In the genomic region with DNA sequence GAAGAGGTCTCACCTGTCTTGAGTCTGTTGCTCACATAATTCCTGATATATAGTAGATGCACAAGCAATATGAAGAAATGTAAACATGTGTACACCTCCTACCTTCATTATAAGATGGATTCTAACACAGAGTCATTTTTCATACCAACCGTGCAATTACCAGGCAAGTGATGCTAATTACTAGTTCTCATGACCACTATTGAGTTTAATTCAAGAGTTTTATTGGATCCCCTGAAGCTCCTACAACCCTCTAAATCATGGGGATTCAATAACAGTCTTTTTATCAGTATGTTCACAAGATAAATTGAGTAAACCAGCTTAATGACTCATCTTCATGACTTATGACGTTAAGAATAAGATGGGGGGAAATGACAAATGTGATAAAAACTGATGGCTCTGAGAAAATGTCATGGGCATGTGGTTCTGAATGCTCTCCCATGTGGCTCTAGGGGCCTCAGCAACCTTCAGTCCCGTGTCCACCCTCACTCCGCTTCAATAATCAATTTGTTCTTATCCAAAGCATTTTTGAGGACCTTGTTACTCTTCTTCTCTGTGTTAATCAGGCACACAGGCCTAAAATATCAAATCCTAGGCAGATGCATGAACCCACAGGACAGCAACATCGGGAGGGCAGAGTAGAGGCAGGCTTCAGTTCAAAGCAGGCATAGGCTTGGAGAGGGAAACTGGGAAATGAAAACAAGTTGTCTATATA, we compare ENCODE assay signal across 21 cellular contexts. TPM values are rescaled to one million over a fixed set of nuclear protein-coding genes. Genes with fewer than 3 reads are reported as not detected.
DNase-seq lines count a peak whose midpoint lies in the region; ATAC-seq, FAIRE-seq and TF ChIP-seq lines count a peak whose summit lies in the region.
"Had no signal": no experiment of that assay in that cellular context is flagged by ENCODE, and none has a peak within 500 bp of the region (broad histone marks: within the 10 kb centered on the region; RNA-seq: fewer than 3 reads in every experiment).

No MANE protein-coding gene starts in this region.

- H3K9ac ChIP-seq in HepG2 (ENCODE audit: insufficient read depth, low read depth, low read length) (no peak overlapping the region), IMR-90 (ENCODE audit: low read depth, low read length) (no peak overlapping the region)
- H3K9ac ChIP-seq: BLaER1 had no signal

- no peak for ATAC-seq in HepG2
- no peak for ATAC-seq in right lobe of liver
- ATAC-seq in IMR-90 (ENCODE audit: low read depth), result no peak

- no peaks in the 10 kb centered on the region for H4K20me1 ChIP-seq in HepG2 (ENCODE audit: insufficient read depth, low read length)
- no peaks in the 10 kb centered on the region for H4K20me1 ChIP-seq in IMR-90 (ENCODE audit: insufficient read depth, low read length)
- H4K20me1 ChIP-seq in OCI-LY7 (ENCODE audit: insufficient read depth, low read length), result no peaks in the 10 kb centered on the region
- H4K20me1 ChIP-seq: BLaER1 had no signal

- FAIRE-seq in HepG2 (lab: Jason Lieb, UNC) (no peak), HTR-8/SVneo (lab: Jason Lieb, UNC) (no peak)
- FAIRE-seq: G401.6 had no signal

- no peak overlapping the region for H2BK5ac ChIP-seq in IMR-90 (ENCODE audit: low read depth, low read length, poor library complexity, severe bottlenecking)

- H3K4me3 ChIP-seq in HepG2 (replicated peaks in 1 of 3; ENCODE audit: insufficient read depth in 1 of 3, low read depth in 2 of 3, low read length in 3 of 3), result no peak overlapping the region
- no peak overlapping the region for H3K4me3 ChIP-seq in right lobe of liver
- no peak overlapping the region for H3K4me3 ChIP-seq in IMR-90 (ENCODE audit: insufficient read depth, low read depth, low read length)
- no peak overlapping the region for H3K4me3 ChIP-seq in fibroblast of mammary gland (ENCODE audit: control insufficient read depth, low read depth, low read length)
- H3K4me3 ChIP-seq in OCI-LY7 (ENCODE audit: low read depth, low read length, poor library complexity, severe bottlenecking), result no peak overlapping the region
- H3K4me3 ChIP-seq: BLaER1, GM23338, PC-9 had no signal

- H3K14ac ChIP-seq in IMR-90 (replicated peaks; ENCODE audit: low read depth, low read length), result no peak overlapping the region

- CTCF ChIA-PET in HepG2 (lab: Yijun Ruan, JAX; ENCODE audit: low intra/inter-chr PET ratio, low total read pairs) (interaction anchor here (1.2 to 2.9 kb wide), 5 partner anchors 112 to 205 kb away, joined by 3 to 30 read pairs (median 11); no protein-coding TSS in a partner anchor), IMR-90 (lab: Yijun Ruan, JAX) (interaction anchor here (0.5 to 2.4 kb wide), 7 partner anchors 9 to 202 kb away, joined by 3 to 14 read pairs (median 6); no protein-coding TSS in a partner anchor), OCI-LY7 (lab: Charles Lee; ENCODE audit: unreplicated experiment) (interaction anchor here (0.6 kb wide), 1 partner anchor 15 kb away, joined by 3 read pairs; no protein-coding TSS in a partner anchor)

- H2AK9ac ChIP-seq in IMR-90 (replicated peaks; ENCODE audit: low read depth, low read length, poor library complexity), result no peak overlapping the region

- H3K27me3 ChIP-seq in HepG2 (ENCODE audit: control insufficient read depth in 1 of 2, insufficient read depth in 2 of 2, low read length in 2 of 2) (peaks cover 0 to 29% of the 10 kb centered on the region in 2 experiments; a peak in 3 of 5 replicates), right lobe of liver (no peaks in the 10 kb centered on the region), IMR-90 (ENCODE audit: control insufficient read depth, insufficient read depth, low read length) (peaks cover 53% of the 10 kb centered on the region)

- POLR2A ChIA-PET in HepG2 (lab: Yijun Ruan, JAX), result interaction anchor here (1.1 to 1.5 kb wide), 2 partner anchors 119 to 199 kb away, joined by 3 to 5 read pairs; no protein-coding TSS in a partner anchor
- POLR2A ChIA-PET in IMR-90 (lab: Charles Lee; ENCODE audit: unreplicated experiment), result no interaction called here
- POLR2A ChIA-PET in OCI-LY7 (lab: Charles Lee), result interaction anchor here (0.8 kb wide), 1 partner anchor 283 kb away, joined by 3 read pairs; no protein-coding TSS in a partner anchor

- H2BK20ac ChIP-seq in IMR-90 (ENCODE audit: low read depth, low read length), result no peak overlapping the region

- dilution Hi-C loops in IMR-90 (cut with HindIII; ENCODE audit: low sequenced_read_pairs, unreplicated experiment), result no loop called here

- BruUV-seq in HepG2 (replicated peaks; lab: Mats Ljungman, UMichigan), result no TSS peak
- BruUV-seq in IMR-90 (replicated peaks; lab: Mats Ljungman, UMichigan), result no TSS peak
- BruUV-seq in OCI-LY7 (replicated peaks; lab: Mats Ljungman, UMichigan), result no TSS peak

- DNase-seq in HepG2 (ENCODE audit: low spot score) (no peak), right lobe of liver (no peak), IMR-90 (no peak), fibroblast of mammary gland (ENCODE audit: low read depth) (peak; percentile 3), OCI-LY7 (ENCODE audit: low spot score) (no peak), NK-92 (lab: John Stamatoyannopoulos, UW; ENCODE audit: unreplicated experiment) (no peak), DMS79 (lab: John Stamatoyannopoulos, UW) (no peak), HTR-8/SVneo (ENCODE audit: insufficient read length, low spot score) (no peak)
- DNase-seq: Calu3; CD4-positive, alpha-beta memory T cell; NCI-H1436; NCI-H2029 treated with DMSO at 0.1 percent for 48 hours; NCI-H2171; NCI-H526; PC-9; SIG-M5 had no signal

- no peak overlapping the region for H3K18ac ChIP-seq in IMR-90 (ENCODE audit: low read depth, low read length)

- H2AFZ ChIP-seq in HepG2 (ENCODE audit: low read length), result no peak overlapping the region
- no peak overlapping the region for H2AFZ ChIP-seq in IMR-90 (replicated peaks; ENCODE audit: low read length, poor library complexity)
- no peak overlapping the region for H2AFZ ChIP-seq in OCI-LY7 (ENCODE audit: low read length)
- H2AFZ ChIP-seq: PC-9 had no signal

- no peak overlapping the region for H3K4me2 ChIP-seq in HepG2 (ENCODE audit: low read depth, low read length)
- no peak overlapping the region for H3K4me2 ChIP-seq in IMR-90 (ENCODE audit: low read depth, low read length)
- H3K4me2 ChIP-seq in OCI-LY7 (ENCODE audit: low read length), result no peak overlapping the region
- H3K4me2 ChIP-seq: BLaER1, PC-9 had no signal

- TF ChIP-seq EP300 in HepG2 (IDR thresholded peaks at IDR 0.05; ENCODE audit: low read depth in 2 of 2, low read length in 2 of 2) (no peak), HepG2 (CRISPR knock-in tag; IDR thresholded peaks at IDR 0.05; ENCODE audit: borderline replicate concordance) (no peak)

- in situ Hi-C loops in HepG2 (cut with HindIII; ENCODE audit: extremely low pct_ligation_motif_present, low pct_unique_long_range_greater_than_20kb) (loop anchor here (5.0 kb wide), 1 partner anchor 198 kb away; no protein-coding TSS in a partner anchor), IMR-90 (cut with MboI; ENCODE audit: low sequenced_read_pairs) (loop anchor here (5.0 kb wide), 1 partner anchor 198 kb away; no protein-coding TSS in a partner anchor)

- H3K79me2 ChIP-seq in HepG2 (ENCODE audit: insufficient read depth, low read length), result no peaks in the 10 kb centered on the region
- no peaks in the 10 kb centered on the region for H3K79me2 ChIP-seq in OCI-LY7 (ENCODE audit: insufficient read depth, low read depth, low read length)

- no peak overlapping the region for H3K23ac ChIP-seq in IMR-90 (ENCODE audit: low read depth, low read length)

- TF ChIP-seq RAD21 in HepG2 (CRISPR knock-in tag; IDR thresholded peaks at IDR 0.05) (no peak), IMR-90 (IDR thresholded peaks at IDR 0.05; ENCODE audit: low read length) (no peak)

- no peak overlapping the region for H3K56ac ChIP-seq in IMR-90 (ENCODE audit: extremely low read depth, insufficient read depth, low read length)

- H3K36me3 ChIP-seq in HepG2 (replicated peaks in 1 of 2; ENCODE audit: control insufficient read depth in 1 of 2, insufficient read depth in 2 of 2, low read length in 2 of 2) (no peaks in the 10 kb centered on the region), right lobe of liver (no peaks in the 10 kb centered on the region), IMR-90 (ENCODE audit: control insufficient read depth, insufficient read depth, low read length) (no peaks in the 10 kb centered on the region), OCI-LY7 (ENCODE audit: insufficient read depth, low read length) (no peaks in the 10 kb centered on the region)
- H3K36me3 ChIP-seq: BLaER1 had no signal

- no peaks in the 10 kb centered on the region for H3K79me1 ChIP-seq in IMR-90 (ENCODE audit: low read depth in 1 of 2, low read length in 2 of 2)

- H3K4me1 ChIP-seq in HepG2 (ENCODE audit: insufficient read depth, low read length), result 0 out of 2 replicates have a peak, but pooled peaks cover 9% of the 10 kb centered on the region
- no peaks in the 10 kb centered on the region for H3K4me1 ChIP-seq in right lobe of liver
- no peaks in the 10 kb centered on the region for H3K4me1 ChIP-seq in IMR-90 (ENCODE audit: control insufficient read depth, insufficient read depth, low read length)
- H3K4me1 ChIP-seq in OCI-LY7 (ENCODE audit: insufficient read depth, low read length, poor library complexity, severe bottlenecking), result no peaks in the 10 kb centered on the region

- H4K5ac ChIP-seq in IMR-90 (ENCODE audit: low read depth, low read length), result no peak overlapping the region

- intact Hi-C loops in HepG2 (cut with micrococcal nuclease; ENCODE audit: unreplicated experiment), result loop anchor here (2.0 to 5.0 kb wide), 2 partner anchors 111 to 128 kb away; no protein-coding TSS in a partner anchor
- intact Hi-C loops in right lobe of liver (cut with DNase I), result loop anchor here in 1 of 2 donors (10.0 kb wide), 2 partner anchors 105 to 205 kb away; no protein-coding TSS in a partner anchor
- intact Hi-C loops in IMR-90 (cut with micrococcal nuclease), result no loop called here
- intact Hi-C loops in OCI-LY7 (cut with micrococcal nuclease; ENCODE audit: unreplicated experiment), result loop anchor here (2.0 to 5.0 kb wide), 3 partner anchors 128 to 353 kb away; no protein-coding TSS in a partner anchor

- no peak overlapping the region for H2BK120ac ChIP-seq in IMR-90 (ENCODE audit: low read depth, low read length)

- TF ChIP-seq POLR2A in HepG2 (IDR thresholded peaks at IDR 0.05; ENCODE audit: insufficient read depth in 1 of 2, low read depth in 2 of 2, low read length in 2 of 2), result no peak
- TF ChIP-seq POLR2A in right lobe of liver (IDR thresholded peaks at IDR 0.05), result no peak
- no peak for TF ChIP-seq POLR2A in IMR-90 (IDR thresholded peaks at IDR 0.05; ENCODE audit: low read depth, low read length)

- H2BK15ac ChIP-seq in IMR-90 (ENCODE audit: low read depth, low read length), result no peak overlapping the region

- H2AK5ac ChIP-seq in IMR-90 (ENCODE audit: low read depth, low read length), result no peak overlapping the region

- no peaks in the 10 kb centered on the region for H3K9me1 ChIP-seq in IMR-90 (ENCODE audit: insufficient read depth, low read length)

- no peak for TF ChIP-seq CTCF in HepG2 (CRISPR knock-in tag; IDR thresholded peaks at IDR 0.05)
- TF ChIP-seq CTCF in right lobe of liver (IDR thresholded peaks at IDR 0.05), result no peak
- TF ChIP-seq CTCF in IMR-90 (conservative IDR thresholded peaks at IDR 0.05; ENCODE audit: low read depth, low read length), result no peak
- no peak for TF ChIP-seq CTCF in fibroblast of mammary gland (conservative IDR thresholded peaks at IDR 0.05; ENCODE audit: control insufficient read depth, insufficient read depth, low read depth, low read length)
- no peak for TF ChIP-seq CTCF in OCI-LY7 (conservative IDR thresholded peaks at IDR 0.05; ENCODE audit: low read length)

- no peak overlapping the region for H4K8ac ChIP-seq in IMR-90 (ENCODE audit: low read depth in 2 of 2, low read length in 2 of 2)

- WGBS in HepG2 (ENCODE audit: low lambda C conversion rate), result 36% methylated on average over 5 of the region's 5 CpGs
- WGBS in right lobe of liver (ENCODE audit: insufficient coverage, low coverage, low lambda C conversion rate, missing lambda C conversion rate), result 77% methylated on average over 5 of the region's 5 CpGs
- WGBS in IMR-90 (ENCODE audit: extremely low coverage in 2 of 2, insufficient read length in 1 of 2), 2 experiments, result 75% methylated on average over 2 of the region's 5 CpGs; no CpG with 5 or more reads in 1 of the 2 experiments

- no peak overlapping the region for H3K4ac ChIP-seq in IMR-90 (ENCODE audit: low read depth, low read length)

- H3K9me3 ChIP-seq in HepG2 (ENCODE audit: low read length) (no peaks in the 10 kb centered on the region), right lobe of liver (no peaks in the 10 kb centered on the region), IMR-90 (ENCODE audit: control insufficient read depth, insufficient read depth, low read length) (no peaks in the 10 kb centered on the region), OCI-LY7 (ENCODE audit: low read length) (no peaks in the 10 kb centered on the region)
- H3K9me3 ChIP-seq: BLaER1 had no signal

- no peak overlapping the region for H4K91ac ChIP-seq in IMR-90 (ENCODE audit: insufficient read depth, low read depth, low read length)

- no peak overlapping the region for H3K27ac ChIP-seq in HepG2 (ENCODE audit: extremely low read length, insufficient read depth, low read length)
- H3K27ac ChIP-seq in right lobe of liver, result no peak overlapping the region
- no peak overlapping the region for H3K27ac ChIP-seq in IMR-90 (ENCODE audit: insufficient read depth, low read length)
- H3K27ac ChIP-seq in OCI-LY7 (ENCODE audit: low read depth, low read length, poor library complexity, severe bottlenecking), result no peak overlapping the region
- H3K27ac ChIP-seq: BLaER1, PC-9, RWPE1 had no signal

- H3K9me2 ChIP-seq in OCI-LY7 (ENCODE audit: insufficient read depth, low read length), result no peaks in the 10 kb centered on the region

RNA-seq across cellular contexts. Expression of a gene that starts 42.8 kb away (rescaled TPM):
- not detected in 2 replicates for total RNA-seq in HepG2 (2016; rRNA removed; fragmentation: Illumina TruSeq; extraction: Trizol)
- total RNA-seq in HepG2 (2016; cell fraction: cytosol; rRNA removed; fragmentation: Illumina TruSeq; extraction: Trizol; ENCODE audit: low read depth), result not detected in 2 replicates
- total RNA-seq in HepG2 (2016; cell fraction: insoluble cytoplasmic fraction; rRNA removed; fragmentation: Illumina TruSeq; extraction: Trizol), result not detected in 2 replicates
- total RNA-seq in HepG2 (2016; cell fraction: membrane; rRNA removed; fragmentation: Illumina TruSeq; extraction: Trizol), result not detected in 2 replicates
- total RNA-seq in HepG2 (2016; cell fraction: nucleus; rRNA removed; fragmentation: Illumina TruSeq; extraction: Trizol), result not detected in 2 replicates
- polyA plus RNA-seq in HepG2 (2011; rRNA removed), result not detected in 2 replicates
- polyA plus RNA-seq in HepG2 (2011; cell fraction: cytosol; rRNA removed), result not detected in 2 replicates
- polyA plus RNA-seq in HepG2 (2011; cell fraction: nucleus; rRNA removed), result not detected in 2 replicates
- not detected in 2 replicates for polyA plus RNA-seq in HepG2 (2012)
- not detected in 2 replicates for polyA plus RNA-seq in HepG2 (2016; cell fraction: cytosol; fragmentation: Illumina TruSeq; extraction: Trizol; ENCODE audit: low read depth)
- not detected in 2 replicates for polyA plus RNA-seq in HepG2 (2016; cell fraction: insoluble cytoplasmic fraction; fragmentation: Illumina TruSeq; extraction: Trizol; ENCODE audit: low read depth)
- polyA plus RNA-seq in HepG2 (2016; cell fraction: membrane; fragmentation: Illumina TruSeq; extraction: Trizol; ENCODE audit: low read depth), result not detected in 2 replicates
- polyA plus RNA-seq in HepG2 (2016; cell fraction: nucleus; fragmentation: Illumina TruSeq; extraction: Trizol; ENCODE audit: insufficient read depth, low read depth), result not detected in 2 replicates
- not detected in 2 replicates for polyA minus RNA-seq in HepG2 (2011; rRNA and poly(A)+ RNA removed; ENCODE audit: low replicate concordance)
- polyA minus RNA-seq in HepG2 (2011; cell fraction: cytosol; rRNA and poly(A)+ RNA removed), result not detected in 2 replicates
- polyA minus RNA-seq in HepG2 (2011; cell fraction: nucleus; rRNA and poly(A)+ RNA removed), result not detected in 2 replicates
- not detected for total RNA-seq in right lobe of liver
- total RNA-seq in IMR-90 (2012; rRNA removed), result not detected in 2 replicates
- polyA plus RNA-seq in IMR-90 (2012; rRNA removed), result not detected in 2 replicates
- not detected in 2 replicates for polyA plus RNA-seq in IMR-90 (2012; cell fraction: cytosol; rRNA removed)
- polyA plus RNA-seq in IMR-90 (2012; cell fraction: nucleus; rRNA removed; ENCODE audit: low replicate concordance), result not detected in 2 replicates
- not detected in 2 replicates for total RNA-seq in OCI-LY7 (2014; rRNA removed; shearing (Covaris generic))
- total RNA-seq in OCI-LY7 (2022), result not detected in 2 replicates
- total RNA-seq: Calu3; CD4-positive, alpha-beta memory T cell; GM23338; M059J; PC-9 had no signal
- polyA plus RNA-seq: CD4-positive, alpha-beta memory T cell; GM23338 had no signal

RNA-seq across cellular contexts. Expression of a gene that starts 43.4 kb away (rescaled TPM):
- total RNA-seq in HepG2 (2016; rRNA removed; fragmentation: Illumina TruSeq; extraction: Trizol) (not detected in 2 replicates), right lobe of liver (not detected), IMR-90 (2012; rRNA removed) (not detected in 2 replicates), OCI-LY7 (2022) (not detected in 2 replicates)
- not detected in 2 replicates for total RNA-seq in HepG2 (2016; cell fraction: cytosol; rRNA removed; fragmentation: Illumina TruSeq; extraction: Trizol; ENCODE audit: low read depth)
- total RNA-seq in HepG2 (2016; cell fraction: insoluble cytoplasmic fraction; rRNA removed; fragmentation: Illumina TruSeq; extraction: Trizol), result not detected in 2 replicates
- not detected in 2 replicates for total RNA-seq in HepG2 (2016; cell fraction: membrane; rRNA removed; fragmentation: Illumina TruSeq; extraction: Trizol)
- total RNA-seq in HepG2 (2016; cell fraction: nucleus; rRNA removed; fragmentation: Illumina TruSeq; extraction: Trizol), result not detected in 2 replicates
- polyA plus RNA-seq in HepG2 (2011; rRNA removed) (not detected in 2 replicates), IMR-90 (2012; rRNA removed) (not detected in 2 replicates)
- not detected in 2 replicates for polyA plus RNA-seq in HepG2 (2011; cell fraction: cytosol; rRNA removed)
- not detected in 2 replicates for polyA plus RNA-seq in HepG2 (2011; cell fraction: nucleus; rRNA removed)
- polyA plus RNA-seq in HepG2 (2012), result not detected in 2 replicates
- not detected in 2 replicates for polyA plus RNA-seq in HepG2 (2016; cell fraction: cytosol; fragmentation: Illumina TruSeq; extraction: Trizol; ENCODE audit: low read depth)
- polyA plus RNA-seq in HepG2 (2016; cell fraction: insoluble cytoplasmic fraction; fragmentation: Illumina TruSeq; extraction: Trizol; ENCODE audit: low read depth), result not detected in 2 replicates
- polyA plus RNA-seq in HepG2 (2016; cell fraction: membrane; fragmentation: Illumina TruSeq; extraction: Trizol; ENCODE audit: low read depth), result not detected in 2 replicates
- polyA plus RNA-seq in HepG2 (2016; cell fraction: nucleus; fragmentation: Illumina TruSeq; extraction: Trizol; ENCODE audit: insufficient read depth, low read depth), result not detected in 2 replicates
- not detected in 2 replicates for polyA minus RNA-seq in HepG2 (2011; rRNA and poly(A)+ RNA removed; ENCODE audit: low replicate concordance)
- not detected in 2 replicates for polyA minus RNA-seq in HepG2 (2011; cell fraction: cytosol; rRNA and poly(A)+ RNA removed)
- polyA minus RNA-seq in HepG2 (2011; cell fraction: nucleus; rRNA and poly(A)+ RNA removed), result not detected in 2 replicates
- polyA plus RNA-seq in IMR-90 (2012; cell fraction: cytosol; rRNA removed), result not detected in 2 replicates
- not detected in 2 replicates for polyA plus RNA-seq in IMR-90 (2012; cell fraction: nucleus; rRNA removed; ENCODE audit: low replicate concordance)
- not detected in 2 replicates for total RNA-seq in OCI-LY7 (2014; rRNA removed; shearing (Covaris generic))
- total RNA-seq: Calu3; CD4-positive, alpha-beta memory T cell; GM23338; M059J; PC-9 had no signal
- polyA plus RNA-seq: CD4-positive, alpha-beta memory T cell; GM23338 had no signal

RNA-seq across cellular contexts. Expression of a gene that starts 49.0 kb away (rescaled TPM):
- total RNA-seq in HepG2 (2016; rRNA removed; fragmentation: Illumina TruSeq; extraction: Trizol) (not detected in 2 replicates), right lobe of liver (not detected), IMR-90 (2012; rRNA removed) (not detected in 2 replicates), OCI-LY7 (2022) (not detected in 2 replicates)
- not detected in 2 replicates for total RNA-seq in HepG2 (2016; cell fraction: cytosol; rRNA removed; fragmentation: Illumina TruSeq; extraction: Trizol; ENCODE audit: low read depth)
- total RNA-seq in HepG2 (2016; cell fraction: insoluble cytoplasmic fraction; rRNA removed; fragmentation: Illumina TruSeq; extraction: Trizol), result not detected in 2 replicates
- total RNA-seq in HepG2 (2016; cell fraction: membrane; rRNA removed; fragmentation: Illumina TruSeq; extraction: Trizol), result not detected in 2 replicates
- total RNA-seq in HepG2 (2016; cell fraction: nucleus; rRNA removed; fragmentation: Illumina TruSeq; extraction: Trizol), result not detected in 2 replicates
- polyA plus RNA-seq in HepG2 (2011; rRNA removed) (not detected in 2 replicates), IMR-90 (2012; rRNA removed) (not detected in 2 replicates)
- polyA plus RNA-seq in HepG2 (2011; cell fraction: cytosol; rRNA removed), result not detected in 2 replicates
- not detected in 2 replicates for polyA plus RNA-seq in HepG2 (2011; cell fraction: nucleus; rRNA removed)
- not detected in 2 replicates for polyA plus RNA-seq in HepG2 (2012)
- polyA plus RNA-seq in HepG2 (2016; cell fraction: cytosol; fragmentation: Illumina TruSeq; extraction: Trizol; ENCODE audit: low read depth), result not detected in 2 replicates
- polyA plus RNA-seq in HepG2 (2016; cell fraction: insoluble cytoplasmic fraction; fragmentation: Illumina TruSeq; extraction: Trizol; ENCODE audit: low read depth), result not detected in 2 replicates
- polyA plus RNA-seq in HepG2 (2016; cell fraction: membrane; fragmentation: Illumina TruSeq; extraction: Trizol; ENCODE audit: low read depth), result not detected in 2 replicates
- polyA plus RNA-seq in HepG2 (2016; cell fraction: nucleus; fragmentation: Illumina TruSeq; extraction: Trizol; ENCODE audit: insufficient read depth, low read depth), result not detected in 2 replicates
- polyA minus RNA-seq in HepG2 (2011; rRNA and poly(A)+ RNA removed; ENCODE audit: low replicate concordance), result 0.82 TPM in 1 of 2 replicates, not detected in the other
- polyA minus RNA-seq in HepG2 (2011; cell fraction: cytosol; rRNA and poly(A)+ RNA removed), result not detected in 2 replicates
- polyA minus RNA-seq in HepG2 (2011; cell fraction: nucleus; rRNA and poly(A)+ RNA removed), result not detected in 2 replicates
- not detected in 2 replicates for polyA plus RNA-seq in IMR-90 (2012; cell fraction: cytosol; rRNA removed)
- not detected in 2 replicates for polyA plus RNA-seq in IMR-90 (2012; cell fraction: nucleus; rRNA removed; ENCODE audit: low replicate concordance)
- total RNA-seq in OCI-LY7 (2014; rRNA removed; shearing (Covaris generic)), result not detected in 2 replicates
- total RNA-seq: CD4-positive, alpha-beta memory T cell; GM23338; PC-9 had no signal
- polyA plus RNA-seq: CD4-positive, alpha-beta memory T cell; GM23338 had no signal

RNA-seq across cellular contexts. Expression of a gene that starts 53.4 kb away (rescaled TPM):
- not detected in 2 replicates for total RNA-seq in HepG2 (2016; rRNA removed; fragmentation: Illumina TruSeq; extraction: Trizol)
- total RNA-seq in HepG2 (2016; cell fraction: cytosol; rRNA removed; fragmentation: Illumina TruSeq; extraction: Trizol; ENCODE audit: low read depth), result not detected in 2 replicates
- not detected in 2 replicates for total RNA-seq in HepG2 (2016; cell fraction: insoluble cytoplasmic fraction; rRNA removed; fragmentation: Illumina TruSeq; extraction: Trizol)
- total RNA-seq in HepG2 (2016; cell fraction: membrane; rRNA removed; fragmentation: Illumina TruSeq; extraction: Trizol), result not detected in 2 replicates
- total RNA-seq in HepG2 (2016; cell fraction: nucleus; rRNA removed; fragmentation: Illumina TruSeq; extraction: Trizol), result not detected in 2 replicates
- not detected in 2 replicates for polyA plus RNA-seq in HepG2 (2011; rRNA removed)
- 0.01 TPM in 1 of 2 replicates, not detected in the other for polyA plus RNA-seq in HepG2 (2011; cell fraction: cytosol; rRNA removed)
- polyA plus RNA-seq in HepG2 (2011; cell fraction: nucleus; rRNA removed), result not detected in 2 replicates
- polyA plus RNA-seq in HepG2 (2012), result not detected in 2 replicates
- not detected in 2 replicates for polyA plus RNA-seq in HepG2 (2016; cell fraction: cytosol; fragmentation: Illumina TruSeq; extraction: Trizol; ENCODE audit: low read depth)
- polyA plus RNA-seq in HepG2 (2016; cell fraction: insoluble cytoplasmic fraction; fragmentation: Illumina TruSeq; extraction: Trizol; ENCODE audit: low read depth), result not detected in 2 replicates
- not detected in 2 replicates for polyA plus RNA-seq in HepG2 (2016; cell fraction: membrane; fragmentation: Illumina TruSeq; extraction: Trizol; ENCODE audit: low read depth)
- not detected in 2 replicates for polyA plus RNA-seq in HepG2 (2016; cell fraction: nucleus; fragmentation: Illumina TruSeq; extraction: Trizol; ENCODE audit: insufficient read depth, low read depth)
- polyA minus RNA-seq in HepG2 (2011; rRNA and poly(A)+ RNA removed; ENCODE audit: low replicate concordance), result 0.06 and 0.49 TPM in 2 replicates
- polyA minus RNA-seq in HepG2 (2011; cell fraction: cytosol; rRNA and poly(A)+ RNA removed), result not detected in 2 replicates
- not detected in 2 replicates for polyA minus RNA-seq in HepG2 (2011; cell fraction: nucleus; rRNA and poly(A)+ RNA removed)
- total RNA-seq in right lobe of liver, result not detected
- total RNA-seq in IMR-90 (2012; rRNA removed), result under 0.01 TPM in 1 of 2 replicates, not detected in the other
- 0.05 and 0.07 TPM in 2 replicates for polyA plus RNA-seq in IMR-90 (2012; rRNA removed)
- 0.01 and 0.04 TPM in 2 replicates for polyA plus RNA-seq in IMR-90 (2012; cell fraction: cytosol; rRNA removed)
- 0.03 and 0.10 TPM in 2 replicates for polyA plus RNA-seq in IMR-90 (2012; cell fraction: nucleus; rRNA removed; ENCODE audit: low replicate concordance)
- total RNA-seq in OCI-LY7 (2014; rRNA removed; shearing (Covaris generic)), result not detected in 2 replicates
- not detected in 2 replicates for total RNA-seq in OCI-LY7 (2022)
- total RNA-seq: CD4-positive, alpha-beta memory T cell; GM23338 had no signal
- polyA plus RNA-seq: CD4-positive, alpha-beta memory T cell; GM23338 had no signal
